1 cellular context compared by ENCODE assay signal in the genomic region with DNA sequence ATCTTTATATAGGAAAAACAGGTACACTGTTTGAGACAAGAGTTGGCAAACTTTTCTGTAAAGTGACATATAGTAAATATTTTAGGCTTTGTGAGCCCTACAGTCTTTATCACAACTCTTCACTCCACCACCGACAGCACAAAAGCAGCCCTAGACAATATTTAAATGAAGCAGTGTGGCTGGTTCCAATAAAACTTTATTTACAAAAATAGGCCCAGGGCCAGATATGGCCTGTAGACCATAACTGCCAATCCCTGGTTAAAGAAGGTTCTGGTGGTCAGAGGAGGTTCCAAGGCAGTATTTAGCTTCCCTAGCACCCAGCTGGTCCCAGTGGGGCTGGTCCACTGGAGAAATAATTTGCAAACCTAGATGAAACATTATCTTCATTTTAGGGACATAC.
TF ChIP-seq lines count a peak whose summit lies in the region.

No MANE protein-coding gene starts in this region.

TF ChIP-seq in GM23338, 12 proteins besides CTCF, POLR2A, EP300 and RAD21:
- TF ChIP-seq, protein P1, sequence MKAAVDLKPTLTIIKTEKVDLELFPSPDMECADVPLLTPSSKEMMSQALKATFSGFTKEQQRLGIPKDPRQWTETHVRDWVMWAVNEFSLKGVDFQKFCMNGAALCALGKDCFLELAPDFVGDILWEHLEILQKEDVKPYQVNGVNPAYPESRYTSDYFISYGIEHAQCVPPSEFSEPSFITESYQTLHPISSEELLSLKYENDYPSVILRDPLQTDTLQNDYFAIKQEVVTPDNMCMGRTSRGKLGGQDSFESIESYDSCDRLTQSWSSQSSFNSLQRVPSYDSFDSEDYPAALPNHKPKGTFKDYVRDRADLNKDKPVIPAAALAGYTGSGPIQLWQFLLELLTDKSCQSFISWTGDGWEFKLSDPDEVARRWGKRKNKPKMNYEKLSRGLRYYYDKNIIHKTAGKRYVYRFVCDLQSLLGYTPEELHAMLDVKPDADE (IDR thresholded peaks at IDR 0.05) = no peak
- TF ChIP-seq EZH2 (IDR thresholded peaks at IDR 0.05; ENCODE audit: low read depth, unreplicated experiment) (no peak), ZNF331 (CRISPR knock-in tag; IDR thresholded peaks at IDR 0.05; ENCODE audit: low read depth) (no peak), EZH2phosphoT487 (IDR thresholded peaks at IDR 0.05; ENCODE audit: unreplicated experiment) (no peak), POLR2AphosphoS5 (IDR thresholded peaks at IDR 0.05; ENCODE audit: low read depth) (no peak), NANOG (IDR thresholded peaks at IDR 0.05; ENCODE audit: borderline replicate concordance) (no peak), ZNF114 (CRISPR knock-in tag; IDR thresholded peaks at IDR 0.05) (no peak), STAT1 (IDR thresholded peaks at IDR 0.05; ENCODE audit: unreplicated experiment) (no peak), CREB1 (CRISPR knock-in tag; IDR thresholded peaks at IDR 0.05; ENCODE audit: low read depth) (no peak), JUNB (IDR thresholded peaks at IDR 0.05; ENCODE audit: unreplicated experiment) (no peak)
- TF ChIP-seq, protein P2, sequence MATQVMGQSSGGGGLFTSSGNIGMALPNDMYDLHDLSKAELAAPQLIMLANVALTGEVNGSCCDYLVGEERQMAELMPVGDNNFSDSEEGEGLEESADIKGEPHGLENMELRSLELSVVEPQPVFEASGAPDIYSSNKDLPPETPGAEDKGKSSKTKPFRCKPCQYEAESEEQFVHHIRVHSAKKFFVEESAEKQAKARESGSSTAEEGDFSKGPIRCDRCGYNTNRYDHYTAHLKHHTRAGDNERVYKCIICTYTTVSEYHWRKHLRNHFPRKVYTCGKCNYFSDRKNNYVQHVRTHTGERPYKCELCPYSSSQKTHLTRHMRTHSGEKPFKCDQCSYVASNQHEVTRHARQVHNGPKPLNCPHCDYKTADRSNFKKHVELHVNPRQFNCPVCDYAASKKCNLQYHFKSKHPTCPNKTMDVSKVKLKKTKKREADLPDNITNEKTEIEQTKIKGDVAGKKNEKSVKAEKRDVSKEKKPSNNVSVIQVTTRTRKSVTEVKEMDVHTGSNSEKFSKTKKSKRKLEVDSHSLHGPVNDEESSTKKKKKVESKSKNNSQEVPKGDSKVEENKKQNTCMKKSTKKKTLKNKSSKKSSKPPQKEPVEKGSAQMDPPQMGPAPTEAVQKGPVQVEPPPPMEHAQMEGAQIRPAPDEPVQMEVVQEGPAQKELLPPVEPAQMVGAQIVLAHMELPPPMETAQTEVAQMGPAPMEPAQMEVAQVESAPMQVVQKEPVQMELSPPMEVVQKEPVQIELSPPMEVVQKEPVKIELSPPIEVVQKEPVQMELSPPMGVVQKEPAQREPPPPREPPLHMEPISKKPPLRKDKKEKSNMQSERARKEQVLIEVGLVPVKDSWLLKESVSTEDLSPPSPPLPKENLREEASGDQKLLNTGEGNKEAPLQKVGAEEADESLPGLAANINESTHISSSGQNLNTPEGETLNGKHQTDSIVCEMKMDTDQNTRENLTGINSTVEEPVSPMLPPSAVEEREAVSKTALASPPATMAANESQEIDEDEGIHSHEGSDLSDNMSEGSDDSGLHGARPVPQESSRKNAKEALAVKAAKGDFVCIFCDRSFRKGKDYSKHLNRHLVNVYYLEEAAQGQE (IDR thresholded peaks at IDR 0.05; ENCODE audit: unreplicated experiment) = no peak
- TF ChIP-seq, protein P3, sequence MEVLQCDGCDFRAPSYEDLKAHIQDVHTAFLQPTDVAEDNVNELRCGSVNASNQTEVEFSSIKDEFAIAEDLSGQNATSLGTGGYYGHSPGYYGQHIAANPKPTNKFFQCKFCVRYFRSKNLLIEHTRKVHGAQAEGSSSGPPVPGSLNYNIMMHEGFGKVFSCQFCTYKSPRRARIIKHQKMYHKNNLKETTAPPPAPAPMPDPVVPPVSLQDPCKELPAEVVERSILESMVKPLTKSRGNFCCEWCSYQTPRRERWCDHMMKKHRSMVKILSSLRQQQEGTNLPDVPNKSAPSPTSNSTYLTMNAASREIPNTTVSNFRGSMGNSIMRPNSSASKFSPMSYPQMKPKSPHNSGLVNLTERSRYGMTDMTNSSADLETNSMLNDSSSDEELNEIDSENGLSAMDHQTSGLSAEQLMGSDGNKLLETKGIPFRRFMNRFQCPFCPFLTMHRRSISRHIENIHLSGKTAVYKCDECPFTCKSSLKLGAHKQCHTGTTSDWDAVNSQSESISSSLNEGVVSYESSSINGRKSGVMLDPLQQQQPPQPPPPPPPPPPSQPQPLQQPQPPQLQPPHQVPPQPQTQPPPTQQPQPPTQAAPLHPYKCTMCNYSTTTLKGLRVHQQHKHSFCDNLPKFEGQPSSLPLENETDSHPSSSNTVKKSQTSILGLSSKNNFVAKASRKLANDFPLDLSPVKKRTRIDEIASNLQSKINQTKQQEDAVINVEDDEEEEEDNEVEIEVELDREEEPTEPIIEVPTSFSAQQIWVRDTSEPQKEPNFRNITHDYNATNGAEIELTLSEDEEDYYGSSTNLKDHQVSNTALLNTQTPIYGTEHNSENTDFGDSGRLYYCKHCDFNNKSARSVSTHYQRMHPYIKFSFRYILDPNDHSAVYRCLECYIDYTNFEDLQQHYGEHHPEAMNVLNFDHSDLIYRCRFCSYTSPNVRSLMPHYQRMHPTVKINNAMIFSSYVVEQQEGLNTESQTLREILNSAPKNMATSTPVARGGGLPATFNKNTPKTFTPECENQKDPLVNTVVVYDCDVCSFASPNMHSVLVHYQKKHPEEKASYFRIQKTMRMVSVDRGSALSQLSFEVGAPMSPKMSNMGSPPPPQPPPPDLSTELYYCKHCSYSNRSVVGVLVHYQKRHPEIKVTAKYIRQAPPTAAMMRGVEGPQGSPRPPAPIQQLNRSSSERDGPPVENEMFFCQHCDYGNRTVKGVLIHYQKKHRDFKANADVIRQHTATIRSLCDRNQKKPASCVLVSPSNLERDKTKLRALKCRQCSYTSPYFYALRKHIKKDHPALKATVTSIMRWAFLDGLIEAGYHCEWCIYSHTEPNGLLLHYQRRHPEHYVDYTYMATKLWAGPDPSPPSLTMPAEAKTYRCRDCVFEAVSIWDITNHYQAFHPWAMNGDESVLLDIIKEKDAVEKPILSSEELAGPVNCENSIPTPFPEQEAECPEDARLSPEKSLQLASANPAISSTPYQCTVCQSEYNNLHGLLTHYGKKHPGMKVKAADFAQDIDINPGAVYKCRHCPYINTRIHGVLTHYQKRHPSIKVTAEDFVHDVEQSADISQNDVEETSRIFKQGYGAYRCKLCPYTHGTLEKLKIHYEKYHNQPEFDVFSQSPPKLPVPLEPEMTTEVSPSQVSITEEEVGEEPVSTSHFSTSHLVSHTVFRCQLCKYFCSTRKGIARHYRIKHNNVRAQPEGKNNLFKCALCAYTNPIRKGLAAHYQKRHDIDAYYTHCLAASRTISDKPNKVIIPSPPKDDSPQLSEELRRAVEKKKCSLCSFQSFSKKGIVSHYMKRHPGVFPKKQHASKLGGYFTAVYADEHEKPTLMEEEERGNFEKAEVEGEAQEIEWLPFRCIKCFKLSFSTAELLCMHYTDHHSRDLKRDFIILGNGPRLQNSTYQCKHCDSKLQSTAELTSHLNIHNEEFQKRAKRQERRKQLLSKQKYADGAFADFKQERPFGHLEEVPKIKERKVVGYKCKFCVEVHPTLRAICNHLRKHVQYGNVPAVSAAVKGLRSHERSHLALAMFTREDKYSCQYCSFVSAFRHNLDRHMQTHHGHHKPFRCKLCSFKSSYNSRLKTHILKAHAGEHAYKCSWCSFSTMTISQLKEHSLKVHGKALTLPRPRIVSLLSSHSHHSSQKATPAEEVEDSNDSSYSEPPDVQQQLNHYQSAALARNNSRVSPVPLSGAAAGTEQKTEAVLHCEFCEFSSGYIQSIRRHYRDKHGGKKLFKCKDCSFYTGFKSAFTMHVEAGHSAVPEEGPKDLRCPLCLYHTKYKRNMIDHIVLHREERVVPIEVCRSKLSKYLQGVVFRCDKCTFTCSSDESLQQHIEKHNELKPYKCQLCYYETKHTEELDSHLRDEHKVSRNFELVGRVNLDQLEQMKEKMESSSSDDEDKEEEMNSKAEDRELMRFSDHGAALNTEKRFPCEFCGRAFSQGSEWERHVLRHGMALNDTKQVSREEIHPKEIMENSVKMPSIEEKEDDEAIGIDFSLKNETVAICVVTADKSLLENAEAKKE (CRISPR knock-in tag; IDR thresholded peaks at IDR 0.05) = no peak
